10 cellular contexts compared by ENCODE assay signal in genomic region chr1:59146056-59146455, GRCh38.
A peak's percentile ranks its signal among the peaks of the same experiment; 100 is the strongest.
DNase-seq lines count a peak whose midpoint lies in the region; ATAC-seq and TF ChIP-seq lines count a peak whose summit lies in the region.
"Had no signal": no experiment of that assay in that cellular context is flagged by ENCODE, and none has a peak within 500 bp of the region (broad histone marks: within the 10 kb centered on the region; RNA-seq: fewer than 3 reads in every experiment).

No MANE protein-coding gene starts in this region.

- no TSS peak for BruUV-seq in Caco-2 (replicated peaks; lab: Mats Ljungman, UMichigan)

- H3K9me3 Mint-ChIP-seq in Caco-2 (ENCODE audit: unreplicated experiment) (no peaks in the 10 kb centered on the region), IgD-negative memory B cell (no peaks in the 10 kb centered on the region), nephron progenitor cell (no peaks in the 10 kb centered on the region)
- H3K9me3 Mint-ChIP-seq in dendritic cell treated with granulocyte-macrophage colony-stimulating factor and Interleukin-4, amounts not matched to agents 40 ng/mL and 50 ng/mL, for 4 days: no peaks in the 10 kb centered on the region

- peaks cover 20% of the 10 kb centered on the region for H3K4me1 ChIP-seq in Caco-2

- DNase-seq in Caco-2 (no peak), nephron progenitor cell (no peak), GM13976 (ENCODE audit: low spot score) (no peak), posterior cingulate gyrus (no peak)
- DNase-seq: GDM1 had no signal

- in situ Hi-C loops in GM13976 (cut with MboI; ENCODE audit: low sequenced_read_pairs, unreplicated experiment): no loop called here

- intact Hi-C loops in Caco-2 (cut with micrococcal nuclease; ENCODE audit: unreplicated experiment): no loop called here
- intact Hi-C loops in dendritic cell treated with granulocyte-macrophage colony-stimulating factor and Interleukin-4, amounts not matched to agents 40 ng/mL and 50 ng/mL, for 4 days (cut with micrococcal nuclease): loop anchor here (10.0 kb wide), 2 partner anchors 149 to 559 kb away; partner anchors contain the start of gene FGGY
- intact Hi-C loops in posterior cingulate gyrus (cut with DNase I): no loop called here

- CTCF ChIA-PET in Caco-2 (lab: Charles Lee): no interaction called here

- no peaks in the 10 kb centered on the region for H3K36me3 ChIP-seq in Caco-2 (ENCODE audit: control insufficient read depth, insufficient read depth, low read length)
- H3K36me3 ChIP-seq: cardiac muscle cell had no signal

- ATAC-seq in HG03025 (IDR thresholded peaks at IDR 0.05; ENCODE audit: low FRiP score, unreplicated experiment) (no peak), GM19351 (IDR thresholded peaks at IDR 0.05; ENCODE audit: unreplicated experiment) (no peak)

- H3K4me1 Mint-ChIP-seq in Caco-2 (ENCODE audit: low read depth, unreplicated experiment): peaks cover 33% of the 10 kb centered on the region
- H3K4me1 Mint-ChIP-seq in IgD-negative memory B cell: peaks cover 12 to 25% (median 13%) of the 10 kb centered on the region in 3 donors
- peaks cover 42% of the 10 kb centered on the region for H3K4me1 Mint-ChIP-seq in dendritic cell treated with granulocyte-macrophage colony-stimulating factor and Interleukin-4, amounts not matched to agents 40 ng/mL and 50 ng/mL, for 4 days (ENCODE audit: low read depth)
- H3K4me1 Mint-ChIP-seq in nephron progenitor cell: peaks cover 57% of the 10 kb centered on the region

- no peak overlapping the region for H3K4me3 ChIP-seq in Caco-2 (ENCODE audit: low read depth, low read length)

- H3K4me3 Mint-ChIP-seq in Caco-2 (ENCODE audit: unreplicated experiment) (peak overlapping the region; percentile 67), IgD-negative memory B cell (peak overlapping the region; percentile 86 to 99 (median 93)), nephron progenitor cell (peak overlapping the region; percentile 86)
- H3K4me3 Mint-ChIP-seq in dendritic cell treated with granulocyte-macrophage colony-stimulating factor and Interleukin-4, amounts not matched to agents 40 ng/mL and 50 ng/mL, for 4 days: peak overlapping the region; percentile 87

- no peaks in the 10 kb centered on the region for H3K27me3 ChIP-seq in Caco-2 (replicated peaks; ENCODE audit: control insufficient read depth, insufficient read depth, low read length)

- H3K27ac Mint-ChIP-seq in Caco-2 (ENCODE audit: unreplicated experiment) (no peak overlapping the region), IgD-negative memory B cell (peak overlapping the region in 2 of 3 donors; percentile 41 to 96), nephron progenitor cell (no peak overlapping the region)
- H3K27ac Mint-ChIP-seq in dendritic cell treated with granulocyte-macrophage colony-stimulating factor and Interleukin-4, amounts not matched to agents 40 ng/mL and 50 ng/mL, for 4 days: peak overlapping the region; percentile 72

- H3K9me3 ChIP-seq in Caco-2: no peaks in the 10 kb centered on the region

- POLR2A ChIA-PET in Caco-2 (lab: Charles Lee): no interaction called here

- TF ChIP-seq CTCF in Caco-2 (IDR thresholded peaks at IDR 0.05; ENCODE audit: insufficient read depth in 1 of 2, low read depth in 1 of 2, low read length in 1 of 2, severe bottlenecking in 1 of 2, unreplicated experiment in 1 of 2): no peak
- no peak for TF ChIP-seq CTCF in nephron progenitor cell (IDR thresholded peaks at IDR 0.05)
- no peak for TF ChIP-seq CTCF in GM13976 (IDR thresholded peaks at IDR 0.05; ENCODE audit: borderline replicate concordance, control extremely low read depth, extremely low read depth, insufficient read depth, missing control alignments)

- H3K27me3 Mint-ChIP-seq in Caco-2 (ENCODE audit: insufficient read depth, unreplicated experiment) (no peaks in the 10 kb centered on the region), IgD-negative memory B cell (no peaks in the 10 kb centered on the region), nephron progenitor cell (ENCODE audit: low read depth, poor library complexity) (peaks cover 14% of the 10 kb centered on the region)
- H3K27me3 Mint-ChIP-seq in dendritic cell treated with granulocyte-macrophage colony-stimulating factor and Interleukin-4, amounts not matched to agents 40 ng/mL and 50 ng/mL, for 4 days: peaks cover 17% of the 10 kb centered on the region

- H3K36me3 Mint-ChIP-seq in Caco-2 (ENCODE audit: insufficient read depth, unreplicated experiment) (no peaks in the 10 kb centered on the region), IgD-negative memory B cell (no peaks in the 10 kb centered on the region), nephron progenitor cell (ENCODE audit: low read depth) (no peaks in the 10 kb centered on the region)
- no peaks in the 10 kb centered on the region for H3K36me3 Mint-ChIP-seq in dendritic cell treated with granulocyte-macrophage colony-stimulating factor and Interleukin-4, amounts not matched to agents 40 ng/mL and 50 ng/mL, for 4 days (ENCODE audit: low read depth)

Comparison
In these comparisons a context has a peak if more than half of its experiments do, and no peak if none do; other contexts are left out.
1. H3K27ac Mint-ChIP-seq: peak in IgD-negative memory B cell (2 of 3) and dendritic cell treated with granulocyte-macrophage colony-stimulating factor and Interleukin-4, amounts not matched to agents 40 ng/mL and 50 ng/mL, for 4 days (single experiment); none in Caco-2 (single experiment) and nephron progenitor cell (single experiment).
2. Peak in every context shown above with its lines, with median percentiles within 50 percentile points of each other: H3K4me3 Mint-ChIP-seq.